In genomic region chr12:91180162-91180561, GRCh38 we compare ENCODE assay signal across 14 cellular contexts. TPM values are rescaled to one million over a fixed set of nuclear protein-coding genes. Genes with fewer than 3 reads are reported as not detected.
A peak's percentile ranks its signal among the peaks of the same experiment; 100 is the strongest.
DNase-seq lines count a peak whose midpoint lies in the region; ATAC-seq and TF ChIP-seq lines count a peak whose summit lies in the region.
"Had no signal": no experiment of that assay in that cellular context is flagged by ENCODE, and none has a peak within 500 bp of the region (broad histone marks: within the 10 kb centered on the region; RNA-seq: fewer than 3 reads in every experiment).

No MANE protein-coding gene starts in this region.

- no peak overlapping the region for H3K27ac Mint-ChIP-seq in T-cell
- no peak overlapping the region for H3K27ac Mint-ChIP-seq in immature natural killer cell
- H3K27ac Mint-ChIP-seq: activated B cell treated with CpG ODN at 0.5 μM for 24 hours; naive thymus-derived CD4-positive, alpha-beta T cell had no signal

- CTCF ChIA-PET in T-cell (lab: Charles Lee), result no interaction called here

- ATAC-seq in SK-N-SH treated with all-trans-retinoic acid at 6 μM for 48 hours, result peak; percentile 13
- no peak for ATAC-seq in T-cell (replicated peaks in 1 of 4)
- no peak for ATAC-seq in HG02840 (IDR thresholded peaks at IDR 0.05; ENCODE audit: low FRiP score, unreplicated experiment)
- ATAC-seq in GM21619 (IDR thresholded peaks at IDR 0.05; ENCODE audit: unreplicated experiment), result no peak
- ATAC-seq: naive thymus-derived CD4-positive, alpha-beta T cell had no signal

- H3K4me3 ChIP-seq in AG09309 (ENCODE audit: control insufficient read depth, low read depth, low read length) (peak overlapping the region; percentile 45), fibroblast of villous mesenchyme (ENCODE audit: low read depth, low read length) (peak overlapping the region; percentile 73), skeletal muscle cell (ENCODE audit: low read depth, low read length) (peak overlapping the region; percentile 53)
- H3K4me3 ChIP-seq: BLaER1 treated with 17β-estradiol and CSF1 and Interleukin-3, amounts not matched to agents 10 nM and 100 nM had no signal

- H3K4me3 Mint-ChIP-seq in T-cell (no peak overlapping the region), immature natural killer cell (no peak overlapping the region)
- H3K4me3 Mint-ChIP-seq: activated B cell treated with CpG ODN at 0.5 μM for 24 hours; naive thymus-derived CD4-positive, alpha-beta T cell had no signal

- H3K4me1 Mint-ChIP-seq in T-cell, result peaks cover 0 to 3% (median 0%) of the 10 kb centered on the region in 3 donors
- H3K4me1 Mint-ChIP-seq in immature natural killer cell, result no peaks in the 10 kb centered on the region
- H3K4me1 Mint-ChIP-seq: activated B cell treated with CpG ODN at 0.5 μM for 24 hours; naive thymus-derived CD4-positive, alpha-beta T cell had no signal

- H3K36me3 Mint-ChIP-seq in T-cell, result no peaks in the 10 kb centered on the region
- H3K36me3 Mint-ChIP-seq in immature natural killer cell, result no peaks in the 10 kb centered on the region
- H3K36me3 Mint-ChIP-seq: naive thymus-derived CD4-positive, alpha-beta T cell had no signal

- POLR2A ChIA-PET in T-cell (lab: Charles Lee), result no interaction called here

- H3K27me3 Mint-ChIP-seq in T-cell (peaks cover 0 to 4% of the 10 kb centered on the region in 2 donors), immature natural killer cell (ENCODE audit: low read depth in 3 of 3) (peaks cover 0 to 2% (median 1%) of the 10 kb centered on the region in 3 donors)

- TF ChIP-seq CTCF in AG09309 (IDR thresholded peaks at IDR 0.05; ENCODE audit: control insufficient read depth, insufficient read depth, low read depth, low read length, missing control alignments), result no peak
- TF ChIP-seq CTCF in fibroblast of villous mesenchyme (IDR thresholded peaks at IDR 0.05; ENCODE audit: insufficient read depth, low read depth, low read length), result no peak

- DNase-seq in AG09309 (ENCODE audit: low read depth) (no peak), fibroblast of villous mesenchyme (ENCODE audit: low read depth) (no peak), skeletal muscle cell (ENCODE audit: low read depth) (no peak), T-cell (no peak), immature natural killer cell (no peak)
- DNase-seq: activated B cell treated with CpG ODN at 0.5 μM for 24 hours; anterior cingulate cortex; naive thymus-derived CD4-positive, alpha-beta T cell; NCI-H2029; stimulated activated CD4-positive, alpha-beta T cell treated with anti-CD3 and anti-CD28 coated beads, Interleukin-12 subunit alpha, Interleukin-12 subunit beta, amount 100 ng/mL, for 4 hours had no signal

- no peaks in the 10 kb centered on the region for H3K9me3 Mint-ChIP-seq in T-cell
- H3K9me3 Mint-ChIP-seq in immature natural killer cell, result no peaks in the 10 kb centered on the region
- H3K9me3 Mint-ChIP-seq: activated B cell treated with CpG ODN at 0.5 μM for 24 hours; naive thymus-derived CD4-positive, alpha-beta T cell had no signal

TF ChIP-seq in SK-N-SH treated with all-trans-retinoic acid at 6 μM for 48 hours, 23 proteins besides CTCF, POLR2A, EP300 and RAD21:
- TF ChIP-seq ISL1 (CRISPR knock-in tag; IDR thresholded peaks at IDR 0.05) (no peak), CSDC2 (CRISPR knock-in tag; IDR thresholded peaks at IDR 0.05) (no peak), ESRRG (CRISPR knock-in tag; IDR thresholded peaks at IDR 0.05) (no peak), ZC3H10 (CRISPR knock-in tag; IDR thresholded peaks at IDR 0.05) (no peak), PPARA (CRISPR knock-in tag; IDR thresholded peaks at IDR 0.05; ENCODE audit: borderline replicate concordance) (no peak), TOX (CRISPR knock-in tag; IDR thresholded peaks at IDR 0.05; ENCODE audit: borderline replicate concordance) (no peak), PATZ1 (CRISPR knock-in tag; IDR thresholded peaks at IDR 0.05; ENCODE audit: borderline replicate concordance) (no peak), RARB (CRISPR knock-in tag; IDR thresholded peaks at IDR 0.05) (no peak), ZNF8 (CRISPR knock-in tag; IDR thresholded peaks at IDR 0.05) (no peak), SNAI2 (CRISPR knock-in tag; IDR thresholded peaks at IDR 0.05) (no peak), ZNF70 (CRISPR knock-in tag; IDR thresholded peaks at IDR 0.05) (no peak), BACH2 (CRISPR knock-in tag; IDR thresholded peaks at IDR 0.05; ENCODE audit: borderline replicate concordance) (no peak), ZNF565 (CRISPR knock-in tag; conservative IDR thresholded peaks at IDR 0.05; ENCODE audit: low read depth) (no peak), ZFP3 (CRISPR knock-in tag; IDR thresholded peaks at IDR 0.05) (no peak), GLIS3 (CRISPR knock-in tag; IDR thresholded peaks at IDR 0.05) (no peak), ZFP30 (CRISPR knock-in tag; IDR thresholded peaks at IDR 0.05) (no peak)
- TF ChIP-seq, protein P1, sequence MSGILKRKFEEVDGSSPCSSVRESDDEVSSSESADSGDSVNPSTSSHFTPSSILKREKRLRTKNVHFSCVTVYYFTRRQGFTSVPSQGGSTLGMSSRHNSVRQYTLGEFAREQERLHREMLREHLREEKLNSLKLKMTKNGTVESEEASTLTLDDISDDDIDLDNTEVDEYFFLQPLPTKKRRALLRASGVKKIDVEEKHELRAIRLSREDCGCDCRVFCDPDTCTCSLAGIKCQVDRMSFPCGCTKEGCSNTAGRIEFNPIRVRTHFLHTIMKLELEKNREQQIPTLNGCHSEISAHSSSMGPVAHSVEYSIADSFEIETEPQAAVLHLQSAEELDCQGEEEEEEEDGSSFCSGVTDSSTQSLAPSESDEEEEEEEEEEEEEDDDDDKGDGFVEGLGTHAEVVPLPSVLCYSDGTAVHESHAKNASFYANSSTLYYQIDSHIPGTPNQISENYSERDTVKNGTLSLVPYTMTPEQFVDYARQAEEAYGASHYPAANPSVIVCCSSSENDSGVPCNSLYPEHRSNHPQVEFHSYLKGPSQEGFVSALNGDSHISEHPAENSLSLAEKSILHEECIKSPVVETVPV (CRISPR knock-in tag; IDR thresholded peaks at IDR 0.05), result no peak
- TF ChIP-seq, protein P2, sequence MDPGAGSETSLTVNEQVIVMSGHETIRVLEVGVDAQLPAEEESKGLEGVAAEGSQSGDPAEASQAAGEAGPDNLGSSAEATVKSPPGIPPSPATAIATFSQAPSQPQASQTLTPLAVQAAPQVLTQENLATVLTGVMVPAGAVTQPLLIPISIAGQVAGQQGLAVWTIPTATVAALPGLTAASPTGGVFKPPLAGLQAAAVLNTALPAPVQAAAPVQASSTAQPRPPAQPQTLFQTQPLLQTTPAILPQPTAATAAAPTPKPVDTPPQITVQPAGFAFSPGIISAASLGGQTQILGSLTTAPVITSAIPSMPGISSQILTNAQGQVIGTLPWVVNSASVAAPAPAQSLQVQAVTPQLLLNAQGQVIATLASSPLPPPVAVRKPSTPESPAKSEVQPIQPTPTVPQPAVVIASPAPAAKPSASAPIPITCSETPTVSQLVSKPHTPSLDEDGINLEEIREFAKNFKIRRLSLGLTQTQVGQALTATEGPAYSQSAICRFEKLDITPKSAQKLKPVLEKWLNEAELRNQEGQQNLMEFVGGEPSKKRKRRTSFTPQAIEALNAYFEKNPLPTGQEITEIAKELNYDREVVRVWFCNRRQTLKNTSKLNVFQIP (CRISPR knock-in tag; IDR thresholded peaks at IDR 0.05; ENCODE audit: borderline replicate concordance, low read depth), result no peak

RNA-seq across cellular contexts. Expression of gene DCN, which starts 2.5 kb away (rescaled TPM):
- total RNA-seq in fibroblast of villous mesenchyme (125 and 258 TPM in 2 replicates), T-cell (1 to 10 TPM in 3 of 5 donors, not detected in 2; 3.4 to 6.9 (median 6.8) TPM)
- not detected for polyA plus RNA-seq in immature natural killer cell
- total RNA-seq: activated B cell treated with CpG ODN at 0.5 μM for 24 hours had no signal
- polyA plus RNA-seq: naive thymus-derived CD4-positive, alpha-beta T cell had no signal

Comparison
In these comparisons a context has a peak if more than half of its experiments do, and no peak if none do; other contexts are left out.
1. RNA of gene DCN, which starts 2.5 kb away (total RNA-seq): 125 to 258 TPM in fibroblast of villous mesenchyme; 3.4 to 6.9 TPM in T-cell; every median in the first group is over 10 times any median in the second.
2. Peak in every context shown above with its lines, with median percentiles within 50 percentile points of each other: H3K4me3 ChIP-seq.